In genomic region chr11:24344222-24344621, GRCh38 we compare ENCODE assay signal across 5 cellular contexts.
"Had no signal": no experiment of that assay in that cellular context is flagged by ENCODE, and none has a peak within 500 bp of the region (broad histone marks: within the 10 kb centered on the region; RNA-seq: fewer than 3 reads in every experiment).

No MANE protein-coding gene starts in this region.

- H3K27ac ChIP-seq: GM23248 had no signal

- DNase-seq: GM23248, IMR-90, KG1 had no signal

- ATAC-seq: K562 had no signal

- H3K4me3 ChIP-seq: GM23248, HAP-1, K562 had no signal

- H3K36me3 ChIP-seq: HAP-1 had no signal
